8 cellular contexts compared by ENCODE assay signal in genomic region chr18:3450358-3451107, GRCh38. TPM values are rescaled to one million over a fixed set of nuclear protein-coding genes. Genes with fewer than 3 reads are reported as not detected.
A peak's percentile ranks its signal among the peaks of the same experiment; 100 is the strongest.
DNase-seq lines count a peak whose midpoint lies in the region; ATAC-seq and TF ChIP-seq lines count a peak whose summit lies in the region.

No MANE protein-coding gene starts in this region.

- no peak for TF ChIP-seq CTCF in NB4 (IDR thresholded peaks at IDR 0.05; ENCODE audit: low read depth, low read length)
- no peak for TF ChIP-seq CTCF in mesothelial cell of epicardium (IDR thresholded peaks at IDR 0.05; ENCODE audit: unreplicated experiment)

- H3K4me3 ChIP-seq in NB4 (ENCODE audit: low read depth, low read length), result peak overlapping the region; percentile 100

- peak overlapping the region; percentile 97 to 98 for H3K4me3 Mint-ChIP-seq in effector memory CD8-positive, alpha-beta T cell
- H3K4me3 Mint-ChIP-seq in mesothelial cell of epicardium, result peak overlapping the region; percentile 96

- peak; percentile 90 for DNase-seq in DMS53 (lab: John Stamatoyannopoulos, UW)
- peak; percentile 56 for DNase-seq in NB4 (ENCODE audit: low read depth)
- peak; percentile 88 for DNase-seq in activated CD8-positive, alpha-beta memory T cell treated with anti-CD3 and anti-CD28 coated beads for 24 hours
- DNase-seq in effector memory CD8-positive, alpha-beta T cell, result peak; percentile 79 to 83 (median 80)
- DNase-seq in mesothelial cell of epicardium (ENCODE audit: low spot score in 2 of 2, unreplicated experiment in 2 of 2), result peak; percentile 49 to 76
- DNase-seq in stimulated activated CD8-positive, alpha-beta memory T cell treated with anti-CD3 and anti-CD28 coated beads, Interleukin-2, amount 100 ng/mL, for 48 hours (ENCODE audit: low read depth in 2 of 2), result peak; percentile 27 to 36
- DNase-seq in G401 (ENCODE audit: low spot score), result no peak

- H3K27ac Mint-ChIP-seq in effector memory CD8-positive, alpha-beta T cell, result peak overlapping the region; percentile 100
- H3K27ac Mint-ChIP-seq in mesothelial cell of epicardium, result peak overlapping the region; percentile 99

- peaks cover 78% of the 10 kb centered on the region for H3K36me3 Mint-ChIP-seq in effector memory CD8-positive, alpha-beta T cell (ENCODE audit: insufficient read depth)
- no peaks in the 10 kb centered on the region for H3K36me3 Mint-ChIP-seq in mesothelial cell of epicardium

- in situ Hi-C loops in G401 (cut with HindIII; ENCODE audit: low sequenced_read_pairs), result no loop called here

- no peaks in the 10 kb centered on the region for H3K9me3 Mint-ChIP-seq in effector memory CD8-positive, alpha-beta T cell
- H3K9me3 Mint-ChIP-seq in mesothelial cell of epicardium, result no peaks in the 10 kb centered on the region

- no peak for TF ChIP-seq POLR2A in NB4 (IDR thresholded peaks at IDR 0.05; ENCODE audit: extremely low read depth, insufficient read length)

- peaks cover 23 to 41% of the 10 kb centered on the region in 2 donors for H3K4me1 Mint-ChIP-seq in effector memory CD8-positive, alpha-beta T cell (ENCODE audit: low read depth in 2 of 2)
- H3K4me1 Mint-ChIP-seq in mesothelial cell of epicardium, result peaks cover 47% of the 10 kb centered on the region

- peak; percentile 19 for ATAC-seq in effector memory CD8-positive, alpha-beta T cell (replicated peaks)
- ATAC-seq in HG03378 (IDR thresholded peaks at IDR 0.05; ENCODE audit: unreplicated experiment), result no peak

- H3K27me3 Mint-ChIP-seq in effector memory CD8-positive, alpha-beta T cell, result no peaks in the 10 kb centered on the region
- no peaks in the 10 kb centered on the region for H3K27me3 Mint-ChIP-seq in mesothelial cell of epicardium (ENCODE audit: low read depth)

RNA-seq across cellular contexts. Expression of gene TGIF1, which starts 0.6 kb away (rescaled TPM):
- total RNA-seq in mesothelial cell of epicardium, result 96.6 to 110 TPM (median 103 TPM) in 3 replicates
- total RNA-seq in G401 (2014; rRNA removed; shearing (Covaris generic)), result 279 and 304 TPM in 2 replicates
